ENCODE assay signal across 1 cellular context in the genomic region with DNA sequence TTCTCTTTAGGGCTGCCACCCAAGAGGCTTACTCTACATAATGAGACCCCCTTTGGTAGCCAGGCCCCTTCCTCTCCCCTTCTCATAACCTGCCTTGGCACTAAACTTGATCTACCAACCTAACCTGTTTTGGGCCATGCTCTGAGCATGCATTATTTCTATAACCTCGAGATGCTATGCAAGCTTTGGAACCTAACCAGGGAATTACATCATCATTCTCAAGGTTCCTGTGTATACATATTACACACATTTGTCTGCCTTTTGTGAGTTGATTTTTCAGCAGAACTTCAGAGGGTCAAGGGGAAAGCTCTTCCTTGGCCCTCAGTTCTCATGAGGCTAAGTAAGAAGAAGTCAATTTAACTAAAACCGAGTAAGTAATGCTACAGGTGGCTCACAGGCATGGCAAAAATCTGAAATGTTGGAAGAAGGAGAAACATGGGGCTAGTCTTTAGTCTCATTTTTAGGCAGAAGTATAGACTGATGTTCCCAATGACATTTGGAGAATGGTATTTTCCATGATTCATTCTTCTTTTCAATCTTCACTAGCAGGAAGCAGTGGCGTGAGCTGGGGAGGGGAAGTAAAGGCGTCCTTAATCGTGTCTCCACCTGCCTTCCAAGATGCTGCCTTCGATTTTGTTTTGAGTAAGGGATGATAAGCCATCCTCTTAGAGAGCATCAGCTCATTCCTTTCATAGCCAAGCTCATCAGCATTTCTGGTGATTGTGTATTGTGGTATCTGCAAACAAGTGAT.
TF ChIP-seq lines count a peak whose summit lies in the region.

No MANE protein-coding gene starts in this region.

TF ChIP-seq in GM23338, 12 proteins besides CTCF, POLR2A, EP300 and RAD21:
- TF ChIP-seq, protein P1, sequence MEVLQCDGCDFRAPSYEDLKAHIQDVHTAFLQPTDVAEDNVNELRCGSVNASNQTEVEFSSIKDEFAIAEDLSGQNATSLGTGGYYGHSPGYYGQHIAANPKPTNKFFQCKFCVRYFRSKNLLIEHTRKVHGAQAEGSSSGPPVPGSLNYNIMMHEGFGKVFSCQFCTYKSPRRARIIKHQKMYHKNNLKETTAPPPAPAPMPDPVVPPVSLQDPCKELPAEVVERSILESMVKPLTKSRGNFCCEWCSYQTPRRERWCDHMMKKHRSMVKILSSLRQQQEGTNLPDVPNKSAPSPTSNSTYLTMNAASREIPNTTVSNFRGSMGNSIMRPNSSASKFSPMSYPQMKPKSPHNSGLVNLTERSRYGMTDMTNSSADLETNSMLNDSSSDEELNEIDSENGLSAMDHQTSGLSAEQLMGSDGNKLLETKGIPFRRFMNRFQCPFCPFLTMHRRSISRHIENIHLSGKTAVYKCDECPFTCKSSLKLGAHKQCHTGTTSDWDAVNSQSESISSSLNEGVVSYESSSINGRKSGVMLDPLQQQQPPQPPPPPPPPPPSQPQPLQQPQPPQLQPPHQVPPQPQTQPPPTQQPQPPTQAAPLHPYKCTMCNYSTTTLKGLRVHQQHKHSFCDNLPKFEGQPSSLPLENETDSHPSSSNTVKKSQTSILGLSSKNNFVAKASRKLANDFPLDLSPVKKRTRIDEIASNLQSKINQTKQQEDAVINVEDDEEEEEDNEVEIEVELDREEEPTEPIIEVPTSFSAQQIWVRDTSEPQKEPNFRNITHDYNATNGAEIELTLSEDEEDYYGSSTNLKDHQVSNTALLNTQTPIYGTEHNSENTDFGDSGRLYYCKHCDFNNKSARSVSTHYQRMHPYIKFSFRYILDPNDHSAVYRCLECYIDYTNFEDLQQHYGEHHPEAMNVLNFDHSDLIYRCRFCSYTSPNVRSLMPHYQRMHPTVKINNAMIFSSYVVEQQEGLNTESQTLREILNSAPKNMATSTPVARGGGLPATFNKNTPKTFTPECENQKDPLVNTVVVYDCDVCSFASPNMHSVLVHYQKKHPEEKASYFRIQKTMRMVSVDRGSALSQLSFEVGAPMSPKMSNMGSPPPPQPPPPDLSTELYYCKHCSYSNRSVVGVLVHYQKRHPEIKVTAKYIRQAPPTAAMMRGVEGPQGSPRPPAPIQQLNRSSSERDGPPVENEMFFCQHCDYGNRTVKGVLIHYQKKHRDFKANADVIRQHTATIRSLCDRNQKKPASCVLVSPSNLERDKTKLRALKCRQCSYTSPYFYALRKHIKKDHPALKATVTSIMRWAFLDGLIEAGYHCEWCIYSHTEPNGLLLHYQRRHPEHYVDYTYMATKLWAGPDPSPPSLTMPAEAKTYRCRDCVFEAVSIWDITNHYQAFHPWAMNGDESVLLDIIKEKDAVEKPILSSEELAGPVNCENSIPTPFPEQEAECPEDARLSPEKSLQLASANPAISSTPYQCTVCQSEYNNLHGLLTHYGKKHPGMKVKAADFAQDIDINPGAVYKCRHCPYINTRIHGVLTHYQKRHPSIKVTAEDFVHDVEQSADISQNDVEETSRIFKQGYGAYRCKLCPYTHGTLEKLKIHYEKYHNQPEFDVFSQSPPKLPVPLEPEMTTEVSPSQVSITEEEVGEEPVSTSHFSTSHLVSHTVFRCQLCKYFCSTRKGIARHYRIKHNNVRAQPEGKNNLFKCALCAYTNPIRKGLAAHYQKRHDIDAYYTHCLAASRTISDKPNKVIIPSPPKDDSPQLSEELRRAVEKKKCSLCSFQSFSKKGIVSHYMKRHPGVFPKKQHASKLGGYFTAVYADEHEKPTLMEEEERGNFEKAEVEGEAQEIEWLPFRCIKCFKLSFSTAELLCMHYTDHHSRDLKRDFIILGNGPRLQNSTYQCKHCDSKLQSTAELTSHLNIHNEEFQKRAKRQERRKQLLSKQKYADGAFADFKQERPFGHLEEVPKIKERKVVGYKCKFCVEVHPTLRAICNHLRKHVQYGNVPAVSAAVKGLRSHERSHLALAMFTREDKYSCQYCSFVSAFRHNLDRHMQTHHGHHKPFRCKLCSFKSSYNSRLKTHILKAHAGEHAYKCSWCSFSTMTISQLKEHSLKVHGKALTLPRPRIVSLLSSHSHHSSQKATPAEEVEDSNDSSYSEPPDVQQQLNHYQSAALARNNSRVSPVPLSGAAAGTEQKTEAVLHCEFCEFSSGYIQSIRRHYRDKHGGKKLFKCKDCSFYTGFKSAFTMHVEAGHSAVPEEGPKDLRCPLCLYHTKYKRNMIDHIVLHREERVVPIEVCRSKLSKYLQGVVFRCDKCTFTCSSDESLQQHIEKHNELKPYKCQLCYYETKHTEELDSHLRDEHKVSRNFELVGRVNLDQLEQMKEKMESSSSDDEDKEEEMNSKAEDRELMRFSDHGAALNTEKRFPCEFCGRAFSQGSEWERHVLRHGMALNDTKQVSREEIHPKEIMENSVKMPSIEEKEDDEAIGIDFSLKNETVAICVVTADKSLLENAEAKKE (CRISPR knock-in tag; IDR thresholded peaks at IDR 0.05), result no peak
- TF ChIP-seq STAT1 (IDR thresholded peaks at IDR 0.05; ENCODE audit: unreplicated experiment), result no peak
- no peak for TF ChIP-seq NANOG (IDR thresholded peaks at IDR 0.05; ENCODE audit: borderline replicate concordance)
- no peak for TF ChIP-seq ZNF114 (CRISPR knock-in tag; IDR thresholded peaks at IDR 0.05)
- TF ChIP-seq, protein P2, sequence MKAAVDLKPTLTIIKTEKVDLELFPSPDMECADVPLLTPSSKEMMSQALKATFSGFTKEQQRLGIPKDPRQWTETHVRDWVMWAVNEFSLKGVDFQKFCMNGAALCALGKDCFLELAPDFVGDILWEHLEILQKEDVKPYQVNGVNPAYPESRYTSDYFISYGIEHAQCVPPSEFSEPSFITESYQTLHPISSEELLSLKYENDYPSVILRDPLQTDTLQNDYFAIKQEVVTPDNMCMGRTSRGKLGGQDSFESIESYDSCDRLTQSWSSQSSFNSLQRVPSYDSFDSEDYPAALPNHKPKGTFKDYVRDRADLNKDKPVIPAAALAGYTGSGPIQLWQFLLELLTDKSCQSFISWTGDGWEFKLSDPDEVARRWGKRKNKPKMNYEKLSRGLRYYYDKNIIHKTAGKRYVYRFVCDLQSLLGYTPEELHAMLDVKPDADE (IDR thresholded peaks at IDR 0.05), result no peak
- TF ChIP-seq POLR2AphosphoS5 (IDR thresholded peaks at IDR 0.05; ENCODE audit: low read depth), result no peak
- no peak for TF ChIP-seq EZH2phosphoT487 (IDR thresholded peaks at IDR 0.05; ENCODE audit: unreplicated experiment)
- no peak for TF ChIP-seq JUNB (IDR thresholded peaks at IDR 0.05; ENCODE audit: unreplicated experiment)
- TF ChIP-seq EZH2 (IDR thresholded peaks at IDR 0.05; ENCODE audit: low read depth, unreplicated experiment), result no peak
- TF ChIP-seq ZNF331 (CRISPR knock-in tag; IDR thresholded peaks at IDR 0.05; ENCODE audit: low read depth), result no peak
- no peak for TF ChIP-seq REST (IDR thresholded peaks at IDR 0.05; ENCODE audit: unreplicated experiment)
